In genomic region chr9:135864447-135865049, GRCh38 we compare ENCODE assay signal across 8 cellular contexts. TPM values are rescaled to one million over a fixed set of nuclear protein-coding genes. Genes with fewer than 3 reads are reported as not detected.
DNase-seq lines count a peak whose midpoint lies in the region; ATAC-seq and TF ChIP-seq lines count a peak whose summit lies in the region.

No MANE protein-coding gene starts in this region.

- peak; percentile 92 for ATAC-seq in left lobe of liver
- ATAC-seq in HG03342 (IDR thresholded peaks at IDR 0.05; ENCODE audit: unreplicated experiment) = no peak

- CTCF ChIA-PET in GM10248 (lab: Yijun Ruan, JAX) = interaction anchor here (1.0 to 6.3 kb wide), 11 partner anchors 10 to 258 kb away, joined by 3 to 22 read pairs (median 4); partner anchors contain the start of gene CAMSAP1

- POLR2A ChIA-PET in GM10248 (lab: Yijun Ruan, JAX) = no interaction called here

- DNase-seq in GM10248 (ENCODE audit: extremely low spot score) = peak; percentile 77
- DNase-seq in MV-4-11 (lab: John Stamatoyannopoulos, UW) = peak; percentile 29
- peak; percentile 74 for DNase-seq in activated CD4-positive, CD25-positive, alpha-beta regulatory T cell treated with anti-CD3 and anti-CD28 coated beads, Interleukin-2, amount 50 U/mL, for 72 hours
- DNase-seq in cerebellum (ENCODE audit: low spot score) = peak; percentile 67
- DNase-seq in left lobe of liver (ENCODE audit: low spot score) = peak; percentile 63
- peak; percentile 63 to 65 (median 63) for DNase-seq in stimulated activated CD4-positive, alpha-beta T cell treated with anti-CD3 and anti-CD28 coated beads, TNF-alpha, amount 100 ng/mL, for 4 hours (ENCODE audit: low read depth in 3 of 3)
- DNase-seq in GOT3 (lab: John Stamatoyannopoulos, UW) = no peak

- peak; percentile 73 for TF ChIP-seq CTCF in GM10248 (IDR thresholded peaks at IDR 0.05; ENCODE audit: control extremely low read depth, extremely low read depth, low read depth, missing control alignments)

RNA-seq across cellular contexts. Expression of gene CAMSAP1, which starts 42.8 kb away (rescaled TPM):
- 111 TPM for total RNA-seq in cerebellum
- 10.7 TPM for total RNA-seq in left lobe of liver
